Comparison of ENCODE assay signal across 18 cellular contexts in the genomic region with DNA sequence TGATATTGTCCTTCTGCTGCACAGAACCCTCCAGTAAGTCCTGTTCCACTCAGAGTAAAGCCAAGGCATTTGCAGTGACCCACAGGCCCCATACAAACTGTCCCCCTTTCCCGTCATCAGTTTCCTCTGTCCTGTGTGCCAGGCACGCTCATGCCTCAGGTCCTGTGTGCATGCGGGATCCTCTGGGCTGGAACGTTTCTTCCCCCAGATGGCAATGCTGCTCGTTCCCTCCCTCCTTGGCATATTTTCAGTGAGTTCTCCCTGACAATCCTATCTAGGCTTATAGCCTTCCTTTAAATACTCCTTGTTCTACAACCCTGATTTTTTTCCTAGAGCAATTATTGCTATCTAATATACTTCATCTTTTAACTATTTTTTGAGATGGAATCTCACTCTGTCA. TPM values are rescaled to one million over a fixed set of nuclear protein-coding genes. Genes with fewer than 3 reads are reported as not detected.
DNase-seq lines count a peak whose midpoint lies in the region; ATAC-seq, FAIRE-seq and TF ChIP-seq lines count a peak whose summit lies in the region.
"Had no signal": no experiment of that assay in that cellular context is flagged by ENCODE, and none has a peak within 500 bp of the region (broad histone marks: within the 10 kb centered on the region; RNA-seq: fewer than 3 reads in every experiment).

No MANE protein-coding gene starts in this region.

- H2AFZ ChIP-seq in HepG2 (ENCODE audit: low read length) (no peak overlapping the region), hepatocyte (no peak overlapping the region)

- in situ Hi-C loops in HepG2 (cut with HindIII; ENCODE audit: extremely low pct_ligation_motif_present, low pct_unique_long_range_greater_than_20kb) = no loop called here

- H3K9me3 ChIP-seq in HepG2 (ENCODE audit: low read length) (no peaks in the 10 kb centered on the region), right lobe of liver (no peaks in the 10 kb centered on the region), hepatocyte (ENCODE audit: low read depth) (no peaks in the 10 kb centered on the region), vagina (no peaks in the 10 kb centered on the region)

- FAIRE-seq in HepG2 (lab: Jason Lieb, UNC) = no peak
- FAIRE-seq: D721Med, islet of Langerhans, urothelium cell line had no signal

- peaks cover 0 to 6% of the 10 kb centered on the region in 2 experiments; a peak in 1 of 5 replicates for H3K36me3 ChIP-seq in HepG2 (replicated peaks in 1 of 2; ENCODE audit: control insufficient read depth in 1 of 2, insufficient read depth in 2 of 2, low read length in 2 of 2)
- no peaks in the 10 kb centered on the region for H3K36me3 ChIP-seq in right lobe of liver
- H3K36me3 ChIP-seq in hepatocyte (replicated peaks; ENCODE audit: insufficient read depth, low read depth) = no peaks in the 10 kb centered on the region
- no peaks in the 10 kb centered on the region for H3K36me3 ChIP-seq in vagina

- H3K4me3 Mint-ChIP-seq in brain (peak overlapping the region in 1 of 5 experiments; percentile 40), endothelial cell (ENCODE audit: unreplicated experiment) (no peak overlapping the region)
- H3K4me3 Mint-ChIP-seq: activated naive CD8-positive, alpha-beta T cell treated with anti-CD3 and anti-CD28 coated beads, Interleukin-2, amount 50 U/mL, for 24 hours; activated T-cell treated with anti-CD3 and anti-CD28 coated beads, Interleukin-2, amount 50 U/mL, for 24 hours; stimulated activated naive B cell treated with anti-CD40 and anti-IgM and Interleukin-4, amounts not matched to agents 10 μg/mL and 1 μg/mL and 100 μg/mL, for 72 hours had no signal

- CTCF ChIA-PET in HepG2 (lab: Yijun Ruan, JAX; ENCODE audit: low intra/inter-chr PET ratio, low total read pairs) = no interaction called here

- no TSS peak for BruUV-seq in HepG2 (replicated peaks; lab: Mats Ljungman, UMichigan)

- TF ChIP-seq RAD21 in HepG2 (CRISPR knock-in tag; IDR thresholded peaks at IDR 0.05) = no peak

- whole genome bisulfite sequencing in HepG2 (ENCODE audit: low lambda C conversion rate) = 97% methylated on average over 5 of the region's 5 CpGs
- WGBS in right lobe of liver (ENCODE audit: insufficient coverage, low coverage, low lambda C conversion rate, missing lambda C conversion rate) = 30% methylated on average over 4 of the region's 5 CpGs
- 93% methylated on average over 5 of the region's 5 CpGs for WGBS in hepatocyte (ENCODE audit: low lambda C conversion rate, missing lambda C conversion rate)

- no peak overlapping the region for H3K4me2 ChIP-seq in HepG2 (ENCODE audit: low read depth, low read length)
- H3K4me2 ChIP-seq in hepatocyte = no peak overlapping the region

- TF ChIP-seq CTCF in HepG2 (CRISPR knock-in tag; IDR thresholded peaks at IDR 0.05) = no peak
- no peak for TF ChIP-seq CTCF in right lobe of liver (IDR thresholded peaks at IDR 0.05)
- TF ChIP-seq CTCF in brain (conservative IDR thresholded peaks at IDR 0.05) = no peak
- TF ChIP-seq CTCF in hepatocyte (IDR thresholded peaks at IDR 0.05; ENCODE audit: poor library complexity) = no peak
- TF ChIP-seq CTCF in vagina (IDR thresholded peaks at IDR 0.05) = no peak
- no peak for TF ChIP-seq CTCF in endothelial cell (IDR thresholded peaks at IDR 0.05; ENCODE audit: unreplicated experiment)

- no peak for DNase-seq in HepG2 (ENCODE audit: low spot score)
- DNase-seq in right lobe of liver = no peak
- DNase-seq in hepatocyte (ENCODE audit: low spot score) = no peak
- no peak for DNase-seq in vagina (ENCODE audit: extremely low spot score in 2 of 2)
- DNase-seq in endothelial cell (ENCODE audit: low spot score) = no peak
- DNase-seq in activated effector memory CD4-positive, alpha-beta T cell treated with anti-CD3 and anti-CD28 coated beads, Interleukin-2, amount 50 U/mL, for 16 hours = no peak
- DNase-seq: activated naive CD8-positive, alpha-beta T cell treated with anti-CD3 and anti-CD28 coated beads, Interleukin-2, amount 50 U/mL, for 24 hours; activated T-cell treated with anti-CD3 and anti-CD28 coated beads, Interleukin-2, amount 50 U/mL, for 24 hours; Kasumi-1; NCI-H1417 treated with DMSO at 0.1 percent for 48 hours; NCI-H2227 treated with DMSO at 0.1 percent for 48 hours; stimulated activated naive B cell treated with anti-CD40 and anti-IgM and Interleukin-4, amounts not matched to agents 10 μg/mL and 1 μg/mL and 100 μg/mL, for 72 hours had no signal

- H3K9me3 Mint-ChIP-seq in brain (peaks cover 0 to under 1% (median 0%) of the 10 kb centered on the region in 5 experiments), endothelial cell (ENCODE audit: unreplicated experiment) (no peaks in the 10 kb centered on the region)
- H3K9me3 Mint-ChIP-seq: activated naive CD8-positive, alpha-beta T cell treated with anti-CD3 and anti-CD28 coated beads, Interleukin-2, amount 50 U/mL, for 24 hours; activated T-cell treated with anti-CD3 and anti-CD28 coated beads, Interleukin-2, amount 50 U/mL, for 24 hours; stimulated activated naive B cell treated with anti-CD40 and anti-IgM and Interleukin-4, amounts not matched to agents 10 μg/mL and 1 μg/mL and 100 μg/mL, for 72 hours had no signal

- ATAC-seq in HepG2 = no peak
- no peak for ATAC-seq in right lobe of liver
- no peak for ATAC-seq in GM21619 (IDR thresholded peaks at IDR 0.05; ENCODE audit: unreplicated experiment)
- ATAC-seq: activated naive CD8-positive, alpha-beta T cell treated with anti-CD3 and anti-CD28 coated beads, Interleukin-2, amount 50 U/mL, for 24 hours; stimulated activated naive B cell treated with anti-CD40 and anti-IgM and Interleukin-4, amounts not matched to agents 10 μg/mL and 1 μg/mL and 100 μg/mL, for 72 hours had no signal

- TF ChIP-seq POLR2A in HepG2 (IDR thresholded peaks at IDR 0.05; ENCODE audit: insufficient read depth in 1 of 2, low read depth in 2 of 2, low read length in 2 of 2) = no peak
- no peak for TF ChIP-seq POLR2A in right lobe of liver (IDR thresholded peaks at IDR 0.05)
- TF ChIP-seq POLR2A in vagina (IDR thresholded peaks at IDR 0.05) = no peak

- POLR2A ChIA-PET in HepG2 (lab: Yijun Ruan, JAX) = no interaction called here

- H3K4me1 Mint-ChIP-seq in brain = peaks cover 35% of the 10 kb centered on the region
- peaks cover 11% of the 10 kb centered on the region for H3K4me1 Mint-ChIP-seq in endothelial cell (ENCODE audit: unreplicated experiment)

- H3K9me2 ChIP-seq in hepatocyte (replicated peaks; ENCODE audit: insufficient read depth) = no peaks in the 10 kb centered on the region

- H3K9ac ChIP-seq in HepG2 (ENCODE audit: insufficient read depth, low read depth, low read length) = no peak overlapping the region

- H3K79me2 ChIP-seq in HepG2 (ENCODE audit: insufficient read depth, low read length) = peaks cover 37% of the 10 kb centered on the region
- peaks cover 65% of the 10 kb centered on the region for H3K79me2 ChIP-seq in hepatocyte

- H3K4me1 ChIP-seq in HepG2 (ENCODE audit: insufficient read depth, low read length) (peaks cover 79% of the 10 kb centered on the region), right lobe of liver (peaks cover 0 to 39% (median 8%) of the 10 kb centered on the region in 4 donors), hepatocyte (ENCODE audit: insufficient read depth) (peaks cover 28% of the 10 kb centered on the region), vagina (peaks cover 40% of the 10 kb centered on the region)

- peaks cover 5% of the 10 kb centered on the region for H3K36me3 Mint-ChIP-seq in brain
- peaks cover 7% of the 10 kb centered on the region for H3K36me3 Mint-ChIP-seq in endothelial cell (ENCODE audit: low read depth, unreplicated experiment)

- TF ChIP-seq EP300 in HepG2 (IDR thresholded peaks at IDR 0.05; ENCODE audit: low read depth in 2 of 2, low read length in 2 of 2) (no peak), HepG2 (CRISPR knock-in tag; IDR thresholded peaks at IDR 0.05; ENCODE audit: borderline replicate concordance) (no peak)

- no peaks in the 10 kb centered on the region for H3K27me3 Mint-ChIP-seq in brain
- peaks cover 1% of the 10 kb centered on the region for H3K27me3 Mint-ChIP-seq in endothelial cell (ENCODE audit: unreplicated experiment)
- H3K27me3 Mint-ChIP-seq: activated naive CD8-positive, alpha-beta T cell treated with anti-CD3 and anti-CD28 coated beads, Interleukin-2, amount 50 U/mL, for 24 hours; activated T-cell treated with anti-CD3 and anti-CD28 coated beads, Interleukin-2, amount 50 U/mL, for 24 hours; stimulated activated naive B cell treated with anti-CD40 and anti-IgM and Interleukin-4, amounts not matched to agents 10 μg/mL and 1 μg/mL and 100 μg/mL, for 72 hours had no signal

- H3K27me3 ChIP-seq in HepG2 (ENCODE audit: control insufficient read depth in 1 of 2, insufficient read depth in 2 of 2, low read length in 2 of 2) = no peaks in the 10 kb centered on the region
- no peaks in the 10 kb centered on the region for H3K27me3 ChIP-seq in right lobe of liver
- no peaks in the 10 kb centered on the region for H3K27me3 ChIP-seq in hepatocyte
- no peaks in the 10 kb centered on the region for H3K27me3 ChIP-seq in vagina

- peak overlapping the region in 4 of 5 experiments; percentile 46 to 99 (median 60) for H3K27ac Mint-ChIP-seq in brain
- no peak overlapping the region for H3K27ac Mint-ChIP-seq in endothelial cell (ENCODE audit: unreplicated experiment)
- H3K27ac Mint-ChIP-seq: activated naive CD8-positive, alpha-beta T cell treated with anti-CD3 and anti-CD28 coated beads, Interleukin-2, amount 50 U/mL, for 24 hours; activated T-cell treated with anti-CD3 and anti-CD28 coated beads, Interleukin-2, amount 50 U/mL, for 24 hours; stimulated activated naive B cell treated with anti-CD40 and anti-IgM and Interleukin-4, amounts not matched to agents 10 μg/mL and 1 μg/mL and 100 μg/mL, for 72 hours had no signal

- H4K20me1 ChIP-seq in HepG2 (ENCODE audit: insufficient read depth, low read length) (no peaks in the 10 kb centered on the region), hepatocyte (ENCODE audit: insufficient read depth, poor library complexity, severe bottlenecking) (no peaks in the 10 kb centered on the region)

- H3K4me3 ChIP-seq in HepG2 (replicated peaks in 1 of 3; ENCODE audit: insufficient read depth in 1 of 3, low read depth in 2 of 3, low read length in 3 of 3) = no peak overlapping the region
- no peak overlapping the region for H3K4me3 ChIP-seq in right lobe of liver
- no peak overlapping the region for H3K4me3 ChIP-seq in hepatocyte
- H3K4me3 ChIP-seq in vagina = no peak overlapping the region
- H3K4me3 ChIP-seq: SK-N-MC had no signal

- peak overlapping the region; percentile 18 for H3K27ac ChIP-seq in HepG2 (ENCODE audit: extremely low read length, insufficient read depth, low read length)
- H3K27ac ChIP-seq in right lobe of liver = no peak overlapping the region
- H3K27ac ChIP-seq in hepatocyte = peak overlapping the region; percentile 31
- peak overlapping the region; percentile 43 for H3K27ac ChIP-seq in vagina
- H3K27ac ChIP-seq: SK-N-MC had no signal

- intact Hi-C loops in HepG2 (cut with micrococcal nuclease; ENCODE audit: unreplicated experiment) (no loop called here), right lobe of liver (cut with DNase I) (loop anchor here in 1 of 2 donors (10.0 kb wide), 1 partner anchor 54 kb away; no protein-coding TSS in a partner anchor), vagina (cut with DNase I) (no loop called here)

RNA-seq across cellular contexts. Expression of gene OPA3, which starts 5.7 kb away (rescaled TPM):
- total RNA-seq in HepG2 (2016; rRNA removed; fragmentation: Illumina TruSeq; extraction: Trizol) (7.8 and 8.3 TPM in 2 replicates), right lobe of liver (10 to 100 TPM in 2 of 6 experiments, 1 to 10 TPM in 4; 6.7 to 18.1 (median 8.1) TPM), hepatocyte (11.2 and 15.1 TPM in 2 replicates), vagina (6.6 TPM), endothelial cell (ENCODE audit: unreplicated experiment) (13.4 TPM)
- 0.81 and 1.1 TPM in 2 replicates for total RNA-seq in HepG2 (2016; cell fraction: cytosol; rRNA removed; fragmentation: Illumina TruSeq; extraction: Trizol; ENCODE audit: low read depth)
- 9.0 and 9.2 TPM in 2 replicates for total RNA-seq in HepG2 (2016; cell fraction: insoluble cytoplasmic fraction; rRNA removed; fragmentation: Illumina TruSeq; extraction: Trizol)
- total RNA-seq in HepG2 (2016; cell fraction: membrane; rRNA removed; fragmentation: Illumina TruSeq; extraction: Trizol) = 3.3 and 3.4 TPM in 2 replicates
- total RNA-seq in HepG2 (2016; cell fraction: nucleus; rRNA removed; fragmentation: Illumina TruSeq; extraction: Trizol) = 3.2 and 4.2 TPM in 2 replicates
- polyA plus RNA-seq in HepG2 (2011; rRNA removed) (16.6 and 17.7 TPM in 2 replicates), brain (ENCODE audit: insufficient read depth, low read depth, low replicate concordance) (6.3 TPM), hepatocyte (15.0 and 15.2 TPM in 2 replicates)
- polyA plus RNA-seq in HepG2 (2011; cell fraction: cytosol; rRNA removed) = 13.1 and 15.8 TPM in 2 replicates
- 7.5 and 8.6 TPM in 2 replicates for polyA plus RNA-seq in HepG2 (2011; cell fraction: nucleus; rRNA removed)
- polyA plus RNA-seq in HepG2 (2012) = 5.2 and 7.4 TPM in 2 replicates
- polyA plus RNA-seq in HepG2 (2016; cell fraction: cytosol; fragmentation: Illumina TruSeq; extraction: Trizol; ENCODE audit: low read depth) = 0.77 TPM in 2 replicates
- 10.0 and 10.6 TPM in 2 replicates for polyA plus RNA-seq in HepG2 (2016; cell fraction: insoluble cytoplasmic fraction; fragmentation: Illumina TruSeq; extraction: Trizol; ENCODE audit: low read depth)
- 1.6 and 2.3 TPM in 2 replicates for polyA plus RNA-seq in HepG2 (2016; cell fraction: membrane; fragmentation: Illumina TruSeq; extraction: Trizol; ENCODE audit: low read depth)
- 7.8 and 8.0 TPM in 2 replicates for polyA plus RNA-seq in HepG2 (2016; cell fraction: nucleus; fragmentation: Illumina TruSeq; extraction: Trizol; ENCODE audit: insufficient read depth, low read depth)
- polyA minus RNA-seq in HepG2 (2011; rRNA and poly(A)+ RNA removed; ENCODE audit: low replicate concordance) = 21.3 and 30.2 TPM in 2 replicates
- 7.1 and 7.5 TPM in 2 replicates for polyA minus RNA-seq in HepG2 (2011; cell fraction: cytosol; rRNA and poly(A)+ RNA removed)
- polyA minus RNA-seq in HepG2 (2011; cell fraction: nucleus; rRNA and poly(A)+ RNA removed) = 2.6 and 3.0 TPM in 2 replicates

RNA-seq across cellular contexts. Expression of gene GPR4, which starts 23.2 kb away (rescaled TPM):
- total RNA-seq in HepG2 (2016; rRNA removed; fragmentation: Illumina TruSeq; extraction: Trizol) (not detected in 2 replicates), right lobe of liver (1 to 10 TPM in 4 of 6 experiments, under 1 TPM in 2; 0.83 to 3.1 (median 1.3) TPM), hepatocyte (not detected in 2 replicates), vagina (3.4 TPM), endothelial cell (ENCODE audit: unreplicated experiment) (13.5 TPM)
- not detected in 2 replicates for total RNA-seq in HepG2 (2016; cell fraction: cytosol; rRNA removed; fragmentation: Illumina TruSeq; extraction: Trizol; ENCODE audit: low read depth)
- total RNA-seq in HepG2 (2016; cell fraction: insoluble cytoplasmic fraction; rRNA removed; fragmentation: Illumina TruSeq; extraction: Trizol) = not detected in 2 replicates
- total RNA-seq in HepG2 (2016; cell fraction: membrane; rRNA removed; fragmentation: Illumina TruSeq; extraction: Trizol) = not detected in 2 replicates
- not detected in 2 replicates for total RNA-seq in HepG2 (2016; cell fraction: nucleus; rRNA removed; fragmentation: Illumina TruSeq; extraction: Trizol)
- polyA plus RNA-seq in HepG2 (2011; rRNA removed) (0.15 TPM in 1 of 2 replicates, not detected in the other), brain (ENCODE audit: insufficient read depth, low read depth, low replicate concordance) (24.8 TPM), hepatocyte (0.10 TPM in 1 of 2 replicates, not detected in the other)
- polyA plus RNA-seq in HepG2 (2011; cell fraction: cytosol; rRNA removed) = not detected in 2 replicates
- polyA plus RNA-seq in HepG2 (2011; cell fraction: nucleus; rRNA removed) = not detected in 2 replicates
- not detected in 2 replicates for polyA plus RNA-seq in HepG2 (2012)
- not detected in 2 replicates for polyA plus RNA-seq in HepG2 (2016; cell fraction: cytosol; fragmentation: Illumina TruSeq; extraction: Trizol; ENCODE audit: low read depth)
- polyA plus RNA-seq in HepG2 (2016; cell fraction: insoluble cytoplasmic fraction; fragmentation: Illumina TruSeq; extraction: Trizol; ENCODE audit: low read depth) = not detected in 2 replicates
- not detected in 2 replicates for polyA plus RNA-seq in HepG2 (2016; cell fraction: membrane; fragmentation: Illumina TruSeq; extraction: Trizol; ENCODE audit: low read depth)
- not detected in 2 replicates for polyA plus RNA-seq in HepG2 (2016; cell fraction: nucleus; fragmentation: Illumina TruSeq; extraction: Trizol; ENCODE audit: insufficient read depth, low read depth)
- 0.12 TPM in 1 of 2 replicates, not detected in the other for polyA minus RNA-seq in HepG2 (2011; rRNA and poly(A)+ RNA removed; ENCODE audit: low replicate concordance)
- polyA minus RNA-seq in HepG2 (2011; cell fraction: cytosol; rRNA and poly(A)+ RNA removed) = not detected in 2 replicates
- not detected in 2 replicates for polyA minus RNA-seq in HepG2 (2011; cell fraction: nucleus; rRNA and poly(A)+ RNA removed)

Comparison
In these comparisons a context has a peak if more than half of its experiments do, and no peak if none do; other contexts are left out.
1. H3K27ac ChIP-seq: peak in HepG2 (single experiment), hepatocyte (single experiment) and vagina (single experiment); none in right lobe of liver (0 of 3).